24 cellular contexts compared by ENCODE assay signal in the genomic region with DNA sequence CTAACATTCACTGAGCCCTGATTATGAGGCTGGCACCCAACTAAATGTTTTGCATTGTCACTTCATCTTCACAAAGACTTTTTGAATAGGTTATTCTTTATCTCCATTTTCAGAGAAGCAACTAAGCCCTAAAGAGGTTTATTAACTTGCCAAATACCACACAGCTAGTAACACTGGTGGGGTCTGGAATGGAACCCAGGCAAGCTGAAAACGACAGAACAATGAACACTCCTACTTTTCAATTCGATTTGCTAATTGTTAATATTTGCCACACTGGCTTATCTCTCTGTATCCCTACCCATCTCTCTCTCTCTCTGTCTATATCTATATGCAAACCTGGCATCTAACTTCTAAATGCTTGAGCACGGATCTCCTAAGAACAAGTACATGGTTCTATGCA. TPM values are rescaled to one million over a fixed set of nuclear protein-coding genes. Genes with fewer than 3 reads are reported as not detected.
DNase-seq lines count a peak whose midpoint lies in the region; ATAC-seq and TF ChIP-seq lines count a peak whose summit lies in the region.
"Had no signal": no experiment of that assay in that cellular context is flagged by ENCODE, and none has a peak within 500 bp of the region (broad histone marks: within the 10 kb centered on the region; RNA-seq: fewer than 3 reads in every experiment).

No MANE protein-coding gene starts in this region.

- H3K4me3 Mint-ChIP-seq in activated T-cell treated with anti-CD3 and anti-CD28 coated beads, Interleukin-2, amount 50 U/mL, for 72 hours, result peak overlapping the region; percentile 85 to 88
- peak overlapping the region; percentile 83 for H3K4me3 Mint-ChIP-seq in activated CD8-positive, alpha-beta T cell treated with anti-CD3 and anti-CD28 coated beads for 36 hours
- peak overlapping the region; percentile 91 for H3K4me3 Mint-ChIP-seq in stimulated activated memory B cell treated with anti-CD40 and anti-IgM and Interleukin-4, amounts not matched to agents 10 μg/mL and 1 μg/mL and 100 μg/mL, for 72 hours
- H3K4me3 Mint-ChIP-seq: CD14-positive monocyte, WTC11 had no signal

- peak overlapping the region; percentile 86 for H3K27ac Mint-ChIP-seq in activated T-cell treated with anti-CD3 and anti-CD28 coated beads, Interleukin-2, amount 50 U/mL, for 72 hours
- peak overlapping the region; percentile 98 for H3K27ac Mint-ChIP-seq in activated CD8-positive, alpha-beta T cell treated with anti-CD3 and anti-CD28 coated beads for 36 hours
- peak overlapping the region; percentile 94 for H3K27ac Mint-ChIP-seq in stimulated activated memory B cell treated with anti-CD40 and anti-IgM and Interleukin-4, amounts not matched to agents 10 μg/mL and 1 μg/mL and 100 μg/mL, for 72 hours
- H3K27ac Mint-ChIP-seq: CD14-positive monocyte, WTC11 had no signal

- no peak for DNase-seq in activated T-cell treated with anti-CD3 and anti-CD28 coated beads, Interleukin-2, amount 50 U/mL, for 72 hours
- no peak for DNase-seq in activated T-cell treated with anti-CD3 and anti-CD28 coated beads, Interleukin-2, amount 50 U/mL, for 48 hours
- DNase-seq in GM12865 (ENCODE audit: low read depth), result peak; percentile 46
- DNase-seq in activated CD8-positive, alpha-beta T cell treated with anti-CD3 and anti-CD28 coated beads for 36 hours, result no peak
- no peak for DNase-seq in pons (ENCODE audit: low spot score)
- DNase-seq: body of pancreas; DMS153; effector CD8-positive, alpha-beta T cell; GF-D8; HCEC 1CT; mesenchymal stem cell; MV-4-11; NCI-H187 treated with DMSO at 0.1 percent for 48 hours; NCI-H748 treated with DMSO at 0.1 percent for 48 hours; OCI-M1; right cardiac atrium; Right ventricle myocardium superior; stimulated activated CD8-positive, alpha-beta memory T cell treated with anti-CD3 and anti-CD28 coated beads, Interleukin-4, amount 100 ng/mL, for 48 hours; testis had no signal

- no peaks in the 10 kb centered on the region for H3K27me3 Mint-ChIP-seq in activated T-cell treated with anti-CD3 and anti-CD28 coated beads, Interleukin-2, amount 50 U/mL, for 72 hours (ENCODE audit: low read depth)
- H3K27me3 Mint-ChIP-seq in activated CD8-positive, alpha-beta T cell treated with anti-CD3 and anti-CD28 coated beads for 36 hours, result no peaks in the 10 kb centered on the region
- no peaks in the 10 kb centered on the region for H3K27me3 Mint-ChIP-seq in stimulated activated memory B cell treated with anti-CD40 and anti-IgM and Interleukin-4, amounts not matched to agents 10 μg/mL and 1 μg/mL and 100 μg/mL, for 72 hours

- POLR2A ChIA-PET in activated CD8-positive, alpha-beta T cell treated with anti-CD3 and anti-CD28 coated beads for 36 hours (lab: Charles Lee), result interaction anchor here (0.7 to 13.1 kb wide), 11 partner anchors 8 to 170 kb away, joined by 3 to 275 read pairs (median 32); no protein-coding TSS in a partner anchor

- TF ChIP-seq CTCF in GM12865 (IDR thresholded peaks at IDR 0.05; ENCODE audit: insufficient read depth, low read depth, low read length, missing control alignments), result no peak
- no peak for TF ChIP-seq CTCF in activated CD8-positive, alpha-beta T cell treated with anti-CD3 and anti-CD28 coated beads for 36 hours (IDR thresholded peaks at IDR 0.05)

- H3K36me3 Mint-ChIP-seq in activated T-cell treated with anti-CD3 and anti-CD28 coated beads, Interleukin-2, amount 50 U/mL, for 72 hours (ENCODE audit: insufficient read depth in 2 of 2), result peaks cover 43 to 72% of the 10 kb centered on the region in 2 donors
- H3K36me3 Mint-ChIP-seq in activated CD8-positive, alpha-beta T cell treated with anti-CD3 and anti-CD28 coated beads for 36 hours (ENCODE audit: low read depth), result peaks cover 94% of the 10 kb centered on the region
- peaks cover 88% of the 10 kb centered on the region for H3K36me3 Mint-ChIP-seq in stimulated activated memory B cell treated with anti-CD40 and anti-IgM and Interleukin-4, amounts not matched to agents 10 μg/mL and 1 μg/mL and 100 μg/mL, for 72 hours
- H3K36me3 Mint-ChIP-seq: WTC11 had no signal

- intact Hi-C loops in activated CD8-positive, alpha-beta T cell treated with anti-CD3 and anti-CD28 coated beads for 36 hours (cut with micrococcal nuclease), result loop anchor here (2.0 kb wide), 1 partner anchor 144 kb away; no protein-coding TSS in a partner anchor

- no peak for ATAC-seq in activated T-cell treated with anti-CD3 and anti-CD28 coated beads, Interleukin-2, amount 50 U/mL, for 72 hours (replicated peaks in 1 of 2)
- no peak for ATAC-seq in activated CD8-positive, alpha-beta T cell treated with anti-CD3 and anti-CD28 coated beads for 36 hours
- ATAC-seq in stimulated activated memory B cell treated with anti-CD40 and anti-IgM and Interleukin-4, amounts not matched to agents 10 μg/mL and 1 μg/mL and 100 μg/mL, for 72 hours, result no peak
- ATAC-seq in HG02938 (IDR thresholded peaks at IDR 0.05; ENCODE audit: unreplicated experiment) (no peak), GM19452 (IDR thresholded peaks at IDR 0.05; ENCODE audit: unreplicated experiment) (no peak)
- ATAC-seq: body of pancreas, right cardiac atrium, WTC11 had no signal

- H3K9me3 Mint-ChIP-seq in activated T-cell treated with anti-CD3 and anti-CD28 coated beads, Interleukin-2, amount 50 U/mL, for 72 hours, result no peaks in the 10 kb centered on the region
- no peaks in the 10 kb centered on the region for H3K9me3 Mint-ChIP-seq in activated CD8-positive, alpha-beta T cell treated with anti-CD3 and anti-CD28 coated beads for 36 hours
- H3K9me3 Mint-ChIP-seq in stimulated activated memory B cell treated with anti-CD40 and anti-IgM and Interleukin-4, amounts not matched to agents 10 μg/mL and 1 μg/mL and 100 μg/mL, for 72 hours, result no peaks in the 10 kb centered on the region
- H3K9me3 Mint-ChIP-seq: CD14-positive monocyte, WTC11 had no signal

- CTCF ChIA-PET in activated CD8-positive, alpha-beta T cell treated with anti-CD3 and anti-CD28 coated beads for 36 hours (lab: Charles Lee), result interaction anchor here (1.3 to 3.5 kb wide), 3 partner anchors 59 to 145 kb away, joined by 5 to 14 read pairs (median 5); no protein-coding TSS in a partner anchor

- peak overlapping the region; percentile 97 for H3K4me3 ChIP-seq in GM12865 (ENCODE audit: low read depth, low read length)
- H3K4me3 ChIP-seq: body of pancreas, testis had no signal

- peaks cover 75% of the 10 kb centered on the region for H3K4me1 Mint-ChIP-seq in activated T-cell treated with anti-CD3 and anti-CD28 coated beads, Interleukin-2, amount 50 U/mL, for 72 hours (ENCODE audit: low read depth)
- peaks cover 26% of the 10 kb centered on the region for H3K4me1 Mint-ChIP-seq in activated CD8-positive, alpha-beta T cell treated with anti-CD3 and anti-CD28 coated beads for 36 hours (ENCODE audit: low read depth)
- H3K4me1 Mint-ChIP-seq in stimulated activated memory B cell treated with anti-CD40 and anti-IgM and Interleukin-4, amounts not matched to agents 10 μg/mL and 1 μg/mL and 100 μg/mL, for 72 hours, result peaks cover 72% of the 10 kb centered on the region

RNA-seq across cellular contexts. Expression of a gene that starts 40.6 kb away (rescaled TPM):
- total RNA-seq in activated T-cell treated with anti-CD3 and anti-CD28 coated beads, Interleukin-2, amount 50 U/mL, for 72 hours, result 10 to 100 TPM; 42.8 to 50.9 TPM
- total RNA-seq in activated CD8-positive, alpha-beta T cell treated with anti-CD3 and anti-CD28 coated beads for 36 hours, result 10 to 100 TPM; 67.1 to 71.0 TPM
